Comparison of ENCODE assay signal across 9 cellular contexts in genomic region chr9:96484521-96484931, GRCh38.
A peak's percentile ranks its signal among the peaks of the same experiment; 100 is the strongest.
DNase-seq lines count a peak whose midpoint lies in the region; ATAC-seq and TF ChIP-seq lines count a peak whose summit lies in the region.
"Had no signal": no experiment of that assay in that cellular context is flagged by ENCODE, and none has a peak within 500 bp of the region (broad histone marks: within the 10 kb centered on the region; RNA-seq: fewer than 3 reads in every experiment).

No MANE protein-coding gene starts in this region.

- no peaks in the 10 kb centered on the region for H3K9me3 ChIP-seq in adipocyte (ENCODE audit: control insufficient read depth, low read length)
- H3K9me3 ChIP-seq: esophagus squamous epithelium had no signal

- TF ChIP-seq CTCF in GM20000 (IDR thresholded peaks at IDR 0.05; ENCODE audit: extremely low read depth, missing control alignments): no peak

- ATAC-seq in GM18505 (IDR thresholded peaks at IDR 0.05; ENCODE audit: unreplicated experiment): peak; percentile 74
- ATAC-seq in HG03095 (IDR thresholded peaks at IDR 0.05; ENCODE audit: unreplicated experiment): peak; percentile 87

- H3K4me3 ChIP-seq in adipocyte (ENCODE audit: low read length): no peak overlapping the region
- H3K4me3 ChIP-seq: esophagus squamous epithelium had no signal

- no peak for TF ChIP-seq POLR2A in GM18505 (IDR thresholded peaks at IDR 0.05; ENCODE audit: borderline replicate concordance, extremely low read depth, insufficient read depth, insufficient read length)

- H3K27me3 ChIP-seq in adipocyte (replicated peaks; ENCODE audit: control insufficient read depth, insufficient read depth, low read length): no peaks in the 10 kb centered on the region
- H3K27me3 ChIP-seq: esophagus squamous epithelium had no signal

- peaks cover 33% of the 10 kb centered on the region for H3K36me3 ChIP-seq in adipocyte (ENCODE audit: control insufficient read depth, insufficient read depth, low read length, severe bottlenecking)

- H3K9ac ChIP-seq in adipocyte (ENCODE audit: low read length): no peak overlapping the region

- DNase-seq in GM20000 (ENCODE audit: low spot score) (peak; percentile 73), adipocyte (ENCODE audit: low read depth) (peak; percentile 29), NCI-H2081 (lab: John Stamatoyannopoulos, UW) (no peak), COR-L47 (lab: John Stamatoyannopoulos, UW) (no peak), NCI-H82 (lab: John Stamatoyannopoulos, UW) (no peak), T-helper 9 cell (no peak)
- DNase-seq: esophagus squamous epithelium had no signal

- H3K4me1 ChIP-seq in adipocyte (ENCODE audit: control insufficient read depth, insufficient read depth, low read length): peaks cover 46% of the 10 kb centered on the region

Comparison
In these comparisons a context has a peak if more than half of its experiments do, and no peak if none do; other contexts are left out.
1. DNase-seq: peak in GM20000 (single experiment) and adipocyte (single experiment); none in NCI-H2081 (0 of 2), COR-L47 (single experiment), NCI-H82 (single experiment) and T-helper 9 cell (single experiment).